ENCODE assay signal across 8 cellular contexts in genomic region chr19:42290523-42291436, GRCh38. TPM values are rescaled to one million over a fixed set of nuclear protein-coding genes. Genes with fewer than 3 reads are reported as not detected.
A peak's percentile ranks its signal among the peaks of the same experiment; 100 is the strongest.
DNase-seq lines count a peak whose midpoint lies in the region; ATAC-seq, FAIRE-seq and TF ChIP-seq lines count a peak whose summit lies in the region.

No MANE protein-coding gene starts in this region.

- H2AFZ ChIP-seq in astrocyte (ENCODE audit: low read depth, low read length): no peak overlapping the region

- H3K36me3 Mint-ChIP-seq in astrocyte (ENCODE audit: low read depth, unreplicated experiment) (peaks cover 5% of the 10 kb centered on the region), mesothelial cell of epicardium (peaks cover 15% of the 10 kb centered on the region)

- H3K9me3 ChIP-seq in SJCRH30 (replicated peaks) (no peaks in the 10 kb centered on the region), astrocyte (ENCODE audit: insufficient read depth, low read depth, low read length) (no peaks in the 10 kb centered on the region)

- H3K4me3 ChIP-seq in SJCRH30 (no peak overlapping the region), astrocyte (ENCODE audit: insufficient read depth, low read depth, low read length) (no peak overlapping the region)

- H3K4me1 ChIP-seq in SJCRH30: peaks cover 2% of the 10 kb centered on the region; the same call in 1 of the 2 replicates
- H3K4me1 ChIP-seq in astrocyte (ENCODE audit: insufficient read depth, low read length): peaks cover 7% of the 10 kb centered on the region

- H3K4me2 ChIP-seq in astrocyte (ENCODE audit: low read length): no peak overlapping the region

- no peaks in the 10 kb centered on the region for H3K27me3 ChIP-seq in SJCRH30
- H3K27me3 ChIP-seq in astrocyte (ENCODE audit: insufficient read depth, low read length): no peaks in the 10 kb centered on the region

- TF ChIP-seq CTCF in astrocyte (IDR thresholded peaks at IDR 0.05; ENCODE audit: insufficient read depth, low read depth, low read length): peak; percentile 32
- peak; percentile 76 for TF ChIP-seq CTCF in mesothelial cell of epicardium (IDR thresholded peaks at IDR 0.05; ENCODE audit: unreplicated experiment)

- H3K4me3 Mint-ChIP-seq in astrocyte (ENCODE audit: unreplicated experiment) (no peak overlapping the region), mesothelial cell of epicardium (no peak overlapping the region)

- no peak for FAIRE-seq in astrocyte (lab: Jason Lieb, UNC)

- H3K4me1 Mint-ChIP-seq in astrocyte (ENCODE audit: low read depth, unreplicated experiment) (peaks cover 6% of the 10 kb centered on the region), mesothelial cell of epicardium (peaks cover 6% of the 10 kb centered on the region)

- H3K36me3 ChIP-seq in SJCRH30 (peaks cover 51% of the 10 kb centered on the region), astrocyte (ENCODE audit: insufficient read depth, low read length) (peaks cover 18% of the 10 kb centered on the region)

- peaks cover 2% of the 10 kb centered on the region for H3K9me3 Mint-ChIP-seq in astrocyte (ENCODE audit: unreplicated experiment)
- H3K9me3 Mint-ChIP-seq in mesothelial cell of epicardium: no peaks in the 10 kb centered on the region

- H3K27me3 Mint-ChIP-seq in astrocyte (ENCODE audit: low read depth, unreplicated experiment) (no peaks in the 10 kb centered on the region), mesothelial cell of epicardium (ENCODE audit: low read depth) (no peaks in the 10 kb centered on the region)

- peaks cover 23% of the 10 kb centered on the region for H3K79me2 ChIP-seq in astrocyte (ENCODE audit: insufficient read depth, low read length)

- peak; percentile 61 for DNase-seq in NCI-H2227 (lab: John Stamatoyannopoulos, UW; ENCODE audit: unreplicated experiment)
- no peak for DNase-seq in NCI-H2227 treated with DMSO at 0.1 percent for 48 hours (lab: John Stamatoyannopoulos, UW)
- peak; percentile 51 to 52 for DNase-seq in SJCRH30
- no peak for DNase-seq in astrocyte (ENCODE audit: low read depth)
- DNase-seq in mesothelial cell of epicardium (ENCODE audit: low spot score in 2 of 2, unreplicated experiment in 2 of 2): no peak
- DNase-seq in DMS153 treated with DMSO at 0.1 percent for 48 hours (lab: John Stamatoyannopoulos, UW; ENCODE audit: unreplicated experiment): no peak

- H3K27ac Mint-ChIP-seq in astrocyte (ENCODE audit: unreplicated experiment) (no peak overlapping the region), mesothelial cell of epicardium (no peak overlapping the region)

- H3K27ac ChIP-seq in SJCRH30 (no peak overlapping the region), astrocyte (ENCODE audit: low read depth, low read length) (no peak overlapping the region)

- H4K20me1 ChIP-seq in astrocyte (ENCODE audit: insufficient read depth, low read length): peaks cover 76% of the 10 kb centered on the region

- no peak for ATAC-seq in HG02973 (IDR thresholded peaks at IDR 0.05; ENCODE audit: unreplicated experiment)
- ATAC-seq in HG02970 (IDR thresholded peaks at IDR 0.05; ENCODE audit: low FRiP score, unreplicated experiment): no peak

- H3K9ac ChIP-seq in astrocyte (ENCODE audit: low read length): no peak overlapping the region

RNA-seq across cellular contexts. Expression of gene PRR19, which starts 11.2 kb away (rescaled TPM):
- 0.73 and 1.9 TPM in 2 replicates for total RNA-seq in SJCRH30 (2014; rRNA removed; shearing (Covaris generic))
- total RNA-seq in astrocyte (1.3 and 1.4 TPM in 2 replicates), mesothelial cell of epicardium (1.3 to 2.0 TPM (median 1.7 TPM) in 3 replicates)

RNA-seq across cellular contexts. Expression of gene PAFAH1B3, which starts 11.6 kb away (rescaled TPM):
- 62.5 and 65.6 TPM in 2 replicates for total RNA-seq in SJCRH30 (2014; rRNA removed; shearing (Covaris generic))
- total RNA-seq in astrocyte (44.1 and 51.8 TPM in 2 replicates), mesothelial cell of epicardium (81.2 to 91.0 TPM (median 88.5 TPM) in 3 replicates)

RNA-seq across cellular contexts. Expression of gene CIC, which starts 21.7 kb away (rescaled TPM):
- 19.1 and 21.5 TPM in 2 replicates for total RNA-seq in SJCRH30 (2014; rRNA removed; shearing (Covaris generic))
- total RNA-seq in astrocyte: 73.4 and 78.5 TPM in 2 replicates
- total RNA-seq in mesothelial cell of epicardium: 84.0 to 90.9 TPM (median 90.8 TPM) in 3 replicates

RNA-seq across cellular contexts. Expression of gene TMEM145, which starts 22.3 kb away (rescaled TPM):
- total RNA-seq in SJCRH30 (2014; rRNA removed; shearing (Covaris generic)): 0.85 TPM in 1 of 2 replicates, not detected in the other
- total RNA-seq in astrocyte (0.70 TPM in 1 of 2 replicates, not detected in the other), mesothelial cell of epicardium (0.25 to 0.92 TPM (median 0.42 TPM) in 3 replicates)

RNA-seq across cellular contexts. Expression of gene MEGF8, which starts 34.7 kb away (rescaled TPM):
- 18.9 and 19.9 TPM in 2 replicates for total RNA-seq in SJCRH30 (2014; rRNA removed; shearing (Covaris generic))
- total RNA-seq in astrocyte (42.0 and 45.7 TPM in 2 replicates), mesothelial cell of epicardium (54.7 to 58.9 TPM (median 57.1 TPM) in 3 replicates)

Comparison
In these comparisons a context has a peak if more than half of its experiments do, and no peak if none do; other contexts are left out.
1. DNase-seq: peak in NCI-H2227 (single experiment) and SJCRH30 (2 of 2); none in NCI-H2227 treated with DMSO at 0.1 percent for 48 hours (single experiment), astrocyte (single experiment), mesothelial cell of epicardium (0 of 2) and DMS153 treated with DMSO at 0.1 percent for 48 hours (single experiment).